Comparison of ENCODE assay signal across 17 cellular contexts in the genomic region with DNA sequence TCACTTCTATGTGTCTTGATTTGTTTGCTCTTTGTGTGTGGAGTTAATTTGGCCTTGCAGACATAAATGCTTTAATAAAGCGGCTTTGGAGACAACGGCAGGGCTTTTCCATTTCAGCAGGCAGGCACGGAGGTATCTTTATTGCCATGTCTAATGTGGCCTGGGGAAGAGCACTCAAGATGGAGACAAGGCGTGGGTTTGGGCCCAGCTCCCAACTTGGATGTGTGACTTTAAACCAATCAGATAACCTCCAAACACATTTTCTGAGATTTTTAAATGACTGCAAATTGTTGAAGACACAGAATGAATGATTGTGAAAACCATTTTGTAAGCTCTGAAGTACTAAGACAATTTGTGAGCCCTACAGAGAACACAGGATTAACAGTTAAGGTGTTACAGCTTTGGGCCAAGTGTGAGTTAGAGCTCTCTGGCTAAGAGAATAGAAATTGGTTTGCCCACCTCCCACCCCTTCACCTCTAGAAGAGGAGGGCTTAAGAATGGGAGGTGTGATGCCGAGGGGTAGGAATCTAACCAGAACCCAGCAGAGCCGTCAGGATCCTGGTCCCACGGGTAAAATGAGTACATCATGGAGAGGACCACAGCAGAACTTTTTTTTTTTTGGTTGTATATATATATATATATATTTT. TPM values are rescaled to one million over a fixed set of nuclear protein-coding genes. Genes with fewer than 3 reads are reported as not detected.
DNase-seq lines count a peak whose midpoint lies in the region; ATAC-seq, FAIRE-seq and TF ChIP-seq lines count a peak whose summit lies in the region.
"Had no signal": no experiment of that assay in that cellular context is flagged by ENCODE, and none has a peak within 500 bp of the region (broad histone marks: within the 10 kb centered on the region; RNA-seq: fewer than 3 reads in every experiment).

No MANE protein-coding gene starts in this region.

- no peak for FAIRE-seq in small intestine (lab: Jason Lieb, UNC)
- FAIRE-seq: astrocyte, K562 had no signal

- H3K4me3 ChIP-seq in psoas muscle, result no peak overlapping the region
- no peak overlapping the region for H3K4me3 ChIP-seq in small intestine (ENCODE audit: low read depth in 1 of 2, low read length in 2 of 2)
- H3K4me3 ChIP-seq: K562, mucosa of descending colon had no signal

- peaks cover 54% of the 10 kb centered on the region for H3K36me3 Mint-ChIP-seq in activated naive CD4-positive, alpha-beta T cell treated with anti-CD3 and anti-CD28 coated beads for 36 hours (ENCODE audit: low read depth)
- H3K36me3 Mint-ChIP-seq in T-helper 17 cell (ENCODE audit: low read depth), result peaks cover 8% of the 10 kb centered on the region
- H3K36me3 Mint-ChIP-seq in effector memory CD8-positive, alpha-beta T cell (ENCODE audit: insufficient read depth), result peaks cover 65% of the 10 kb centered on the region

- H3K36me3 ChIP-seq in psoas muscle (ENCODE audit: insufficient read depth in 1 of 2, low read depth in 1 of 2) (peaks cover 5 to 42% of the 10 kb centered on the region in 2 donors), small intestine (ENCODE audit: control insufficient read depth in 2 of 2, insufficient read depth in 2 of 2, low read length in 2 of 2) (peaks cover 5 to 16% of the 10 kb centered on the region in 2 donors)

- H3K27me3 ChIP-seq in psoas muscle (ENCODE audit: insufficient read depth in 3 of 3, low read length in 2 of 3) (no peaks in the 10 kb centered on the region), small intestine (ENCODE audit: control insufficient read depth in 2 of 2, insufficient read depth in 2 of 2, low read length in 2 of 2) (no peaks in the 10 kb centered on the region)
- H3K27me3 ChIP-seq: foreskin keratinocyte had no signal

- no peaks in the 10 kb centered on the region for H3K9me3 Mint-ChIP-seq in activated naive CD4-positive, alpha-beta T cell treated with anti-CD3 and anti-CD28 coated beads for 36 hours
- no peaks in the 10 kb centered on the region for H3K9me3 Mint-ChIP-seq in effector memory CD8-positive, alpha-beta T cell

- H3K27me3 Mint-ChIP-seq in activated naive CD4-positive, alpha-beta T cell treated with anti-CD3 and anti-CD28 coated beads for 36 hours (ENCODE audit: low read depth), result no peaks in the 10 kb centered on the region
- no peaks in the 10 kb centered on the region for H3K27me3 Mint-ChIP-seq in T-helper 17 cell
- H3K27me3 Mint-ChIP-seq in effector memory CD8-positive, alpha-beta T cell, result no peaks in the 10 kb centered on the region

- no peaks in the 10 kb centered on the region for H3K9me3 ChIP-seq in T-helper 17 cell (ENCODE audit: control insufficient read depth, low read length, poor library complexity, severe bottlenecking)
- no peaks in the 10 kb centered on the region for H3K9me3 ChIP-seq in psoas muscle
- H3K9me3 ChIP-seq in small intestine (ENCODE audit: control insufficient read depth, low read depth), result no peaks in the 10 kb centered on the region
- H3K9me3 ChIP-seq: mucosa of descending colon had no signal

- no peak for DNase-seq in activated naive CD4-positive, alpha-beta T cell treated with anti-CD3 and anti-CD28 coated beads for 36 hours
- no peak for DNase-seq in activated naive CD4-positive, alpha-beta T cell treated with anti-CD3 and anti-CD28 coated beads, Interleukin-2, amount 50 U/mL, for 16 hours
- DNase-seq in T-helper 17 cell, result no peak
- DNase-seq in effector memory CD8-positive, alpha-beta T cell, result no peak
- DNase-seq in psoas muscle, result no peak
- DNase-seq in activated gamma-delta T cell (lab: John Stamatoyannopoulos, UW), result no peak
- no peak for DNase-seq in small intestine
- no peak for DNase-seq in NCI-H146 treated with DMSO at 0.1 percent for 48 hours (lab: John Stamatoyannopoulos, UW; ENCODE audit: unreplicated experiment)
- DNase-seq: foreskin keratinocyte; H7; NCI-H1092; NCI-H82; stimulated activated CD4-positive, alpha-beta T cell treated with anti-CD3 and anti-CD28 coated beads, Interleukin-2, amount 100 ng/mL, for 24 hours; substantia nigra had no signal

- TF ChIP-seq CTCF in psoas muscle (IDR thresholded peaks at IDR 0.05), result no peak

- intact Hi-C loops in activated naive CD4-positive, alpha-beta T cell treated with anti-CD3 and anti-CD28 coated beads for 36 hours (cut with micrococcal nuclease), result no loop called here
- intact Hi-C loops in psoas muscle (cut with DNase I), result no loop called here

- no peak for ATAC-seq in T-helper 17 cell
- ATAC-seq in effector memory CD8-positive, alpha-beta T cell (replicated peaks), result no peak
- no peak for ATAC-seq in psoas muscle
- ATAC-seq: foreskin keratinocyte, K562, mucosa of descending colon had no signal

- 81 to 85% (median 82%) methylated on average over 7 of the region's 7 CpGs for WGBS in psoas muscle, 3 donors
- 88 to 96% (median 90%) methylated on average over 7 of the region's 7 CpGs for WGBS in small intestine, 3 donors

- H3K4me1 ChIP-seq in psoas muscle, result peaks cover 29% of the 10 kb centered on the region
- peaks cover 2 to 8% of the 10 kb centered on the region in 2 donors for H3K4me1 ChIP-seq in small intestine (ENCODE audit: control insufficient read depth in 2 of 2, insufficient read depth in 1 of 2, low read depth in 1 of 2, low read length in 1 of 2)
- H3K4me1 ChIP-seq: foreskin keratinocyte had no signal

- H3K27ac ChIP-seq in psoas muscle (peak overlapping the region; percentile 44), small intestine (ENCODE audit: low read depth in 1 of 2, low read length in 1 of 2) (no peak overlapping the region)
- H3K27ac ChIP-seq: foreskin keratinocyte had no signal

- H3K4me3 Mint-ChIP-seq in activated naive CD4-positive, alpha-beta T cell treated with anti-CD3 and anti-CD28 coated beads for 36 hours, result no peak overlapping the region
- H3K4me3 Mint-ChIP-seq in T-helper 17 cell, result peak overlapping the region; percentile 28
- no peak overlapping the region for H3K4me3 Mint-ChIP-seq in effector memory CD8-positive, alpha-beta T cell

- CTCF ChIA-PET in activated naive CD4-positive, alpha-beta T cell treated with anti-CD3 and anti-CD28 coated beads for 36 hours (lab: Charles Lee), result no interaction called here

- peaks cover 64% of the 10 kb centered on the region for H3K4me1 Mint-ChIP-seq in activated naive CD4-positive, alpha-beta T cell treated with anti-CD3 and anti-CD28 coated beads for 36 hours (ENCODE audit: low read depth)
- peaks cover 41% of the 10 kb centered on the region for H3K4me1 Mint-ChIP-seq in T-helper 17 cell
- peaks cover 32 to 64% of the 10 kb centered on the region in 2 donors for H3K4me1 Mint-ChIP-seq in effector memory CD8-positive, alpha-beta T cell (ENCODE audit: low read depth in 2 of 2)

- H3K27ac Mint-ChIP-seq in activated naive CD4-positive, alpha-beta T cell treated with anti-CD3 and anti-CD28 coated beads for 36 hours, result peak overlapping the region; percentile 75
- H3K27ac Mint-ChIP-seq in T-helper 17 cell, result peak overlapping the region; percentile 92
- H3K27ac Mint-ChIP-seq in effector memory CD8-positive, alpha-beta T cell, result peak overlapping the region; percentile 75 to 81

RNA-seq across cellular contexts. Expression of a gene that starts 9.0 kb away (rescaled TPM):
- total RNA-seq in activated naive CD4-positive, alpha-beta T cell treated with anti-CD3 and anti-CD28 coated beads for 36 hours, result 100 to 1,000 TPM in 1 of 2 experiments, 10 to 100 TPM in 1; 99.1 to 107 TPM
- 100 to 1,000 TPM in 1 of 2 donors, 10 to 100 TPM in 1; 87.2 to 107 TPM for total RNA-seq in T-helper 17 cell
- total RNA-seq in psoas muscle, result 100 to 1,000 TPM; 112 to 146 (median 135) TPM
- polyA plus RNA-seq in psoas muscle, result 100 to 1,000 TPM; 150 to 202 (median 177) TPM
- 100 to 1,000 TPM; 242 to 451 (median 373) TPM for polyA plus RNA-seq in small intestine

RNA-seq across cellular contexts. Expression of a gene that starts 14.3 kb away (rescaled TPM):
- 100 to 1,000 TPM; 115 to 120 TPM for total RNA-seq in activated naive CD4-positive, alpha-beta T cell treated with anti-CD3 and anti-CD28 coated beads for 36 hours
- total RNA-seq in T-helper 17 cell (10 to 100 TPM; 28.9 to 36.1 TPM), psoas muscle (10 to 100 TPM in 2 of 4 donors, 1 to 10 TPM in 2; 1.9 to 17.3 (median 11.0) TPM)
- polyA plus RNA-seq in psoas muscle (1 to 10 TPM; 1.7 to 4.1 (median 2.2) TPM), small intestine (1 to 10 TPM; 3.6 to 5.7 (median 5.1) TPM)
